Comparison of ENCODE assay signal across 27 cellular contexts in the genomic region with DNA sequence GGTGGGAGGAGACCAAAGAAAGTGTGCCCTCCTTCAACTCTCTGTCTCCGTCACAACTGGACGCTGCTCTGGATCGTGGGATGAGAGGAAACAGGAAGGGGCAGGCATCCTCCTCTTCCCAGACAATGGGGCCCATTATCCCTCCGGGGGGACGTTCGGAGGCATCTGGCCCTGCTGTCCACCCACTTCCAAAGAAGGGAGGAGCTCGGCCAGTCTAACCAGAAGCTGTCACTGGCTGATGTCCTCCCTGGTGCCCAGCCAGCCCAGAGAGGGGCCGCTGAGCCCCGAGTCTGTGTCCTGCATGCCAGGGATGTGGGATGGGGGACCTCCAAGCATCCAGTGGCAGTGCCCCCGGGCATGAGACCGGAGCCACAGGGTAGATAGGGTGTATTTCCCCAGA. TPM values are rescaled to one million over a fixed set of nuclear protein-coding genes. Genes with fewer than 3 reads are reported as not detected.
DNase-seq lines count a peak whose midpoint lies in the region; ATAC-seq and TF ChIP-seq lines count a peak whose summit lies in the region.
"Had no signal": no experiment of that assay in that cellular context is flagged by ENCODE, and none has a peak within 500 bp of the region (broad histone marks: within the 10 kb centered on the region; RNA-seq: fewer than 3 reads in every experiment).

No MANE protein-coding gene starts in this region.

- no peaks in the 10 kb centered on the region for H3K9me3 ChIP-seq in T-helper 17 cell (ENCODE audit: control insufficient read depth, low read length, poor library complexity, severe bottlenecking)
- H3K9me3 ChIP-seq: breast epithelium, HAP-1, Peyer's patch, right atrium auricular region, SK-N-SH, upper lobe of right lung had no signal

- H3K9me3 Mint-ChIP-seq in endothelial cell (ENCODE audit: unreplicated experiment), result no peaks in the 10 kb centered on the region
- H3K9me3 Mint-ChIP-seq: activated naive CD8-positive, alpha-beta T cell treated with anti-CD3 and anti-CD28 coated beads, Interleukin-2, amount 50 U/mL, for 24 hours; T-helper 2 cell treated with Interferon-gamma antibody and Interleukin-4, amounts not matched to agents 5 μg/mL and 100 μg/mL, for 36 hours had no signal

- H3K4me1 Mint-ChIP-seq in endothelial cell (ENCODE audit: unreplicated experiment) (peaks cover 41% of the 10 kb centered on the region), T-helper 17 cell (peaks cover 2% of the 10 kb centered on the region)
- H3K4me1 Mint-ChIP-seq: activated naive CD8-positive, alpha-beta T cell treated with anti-CD3 and anti-CD28 coated beads, Interleukin-2, amount 50 U/mL, for 24 hours had no signal

- H3K27me3 Mint-ChIP-seq in endothelial cell (ENCODE audit: unreplicated experiment) (peaks cover 13% of the 10 kb centered on the region), T-helper 17 cell (peaks cover 50% of the 10 kb centered on the region)
- H3K27me3 Mint-ChIP-seq: activated naive CD8-positive, alpha-beta T cell treated with anti-CD3 and anti-CD28 coated beads, Interleukin-2, amount 50 U/mL, for 24 hours had no signal

- DNase-seq in cardiac septum (ENCODE audit: low spot score) (peak; percentile 50), left cardiac atrium (no peak), endothelial cell (ENCODE audit: low spot score) (peak; percentile 43), middle frontal gyrus (ENCODE audit: extremely low spot score, low spot score) (peak; percentile 13), substantia nigra (lab: John Stamatoyannopoulos, UW) (peak in 34 of 49 donors; percentile 9 to 60 (median 32)), epidermal melanocyte (ENCODE audit: insufficient read length, low spot score) (no peak), T-helper 17 cell (no peak)
- DNase-seq: activated CD4-positive, alpha-beta T cell treated with anti-CD3 and anti-CD28 coated beads, Interleukin-2, amount 50 U/mL, for 48 hours; activated effector memory CD4-positive, alpha-beta T cell treated with Interleukin-2 at 50 U/mL for 16 hours; activated naive CD8-positive, alpha-beta T cell treated with anti-CD3 and anti-CD28 coated beads, Interleukin-2, amount 50 U/mL, for 24 hours; COR-L47; cortex of kidney; DND-41; KBM-7; NCI-H187; occipital lobe; SK-N-SH; upper lobe of right lung; WERI-Rb-1 had no signal

- no peak overlapping the region for H3K4me3 Mint-ChIP-seq in endothelial cell (ENCODE audit: unreplicated experiment)
- H3K4me3 Mint-ChIP-seq in T-helper 17 cell, result no peak overlapping the region
- H3K4me3 Mint-ChIP-seq: activated naive CD8-positive, alpha-beta T cell treated with anti-CD3 and anti-CD28 coated beads, Interleukin-2, amount 50 U/mL, for 24 hours; T-helper 2 cell treated with Interferon-gamma antibody and Interleukin-4, amounts not matched to agents 5 μg/mL and 100 μg/mL, for 36 hours had no signal

- intact Hi-C loops in cardiac septum (cut with DNase I), result no loop called here
- intact Hi-C loops in left cardiac atrium (cut with DNase I), result no loop called here

- peak overlapping the region; percentile 37 for H3K27ac ChIP-seq in substantia nigra (ENCODE audit: low read depth, low read length, poor library complexity, severe bottlenecking)
- H3K27ac ChIP-seq: breast epithelium, Peyer's patch, right atrium auricular region, upper lobe of right lung, WERI-Rb-1 had no signal

- H3K36me3 Mint-ChIP-seq in endothelial cell (ENCODE audit: low read depth, unreplicated experiment) (no peaks in the 10 kb centered on the region), T-helper 17 cell (ENCODE audit: low read depth) (no peaks in the 10 kb centered on the region)

- no peak for TF ChIP-seq CTCF in endothelial cell (IDR thresholded peaks at IDR 0.05; ENCODE audit: unreplicated experiment)

- H3K27ac Mint-ChIP-seq in endothelial cell (ENCODE audit: unreplicated experiment) (peak overlapping the region; percentile 96), T-helper 17 cell (no peak overlapping the region)
- H3K27ac Mint-ChIP-seq: activated naive CD8-positive, alpha-beta T cell treated with anti-CD3 and anti-CD28 coated beads, Interleukin-2, amount 50 U/mL, for 24 hours; T-helper 2 cell treated with Interferon-gamma antibody and Interleukin-4, amounts not matched to agents 5 μg/mL and 100 μg/mL, for 36 hours had no signal

- ATAC-seq in left cardiac atrium, result no peak
- ATAC-seq in GM18517 (IDR thresholded peaks at IDR 0.05; ENCODE audit: unreplicated experiment), result no peak
- no peak for ATAC-seq in T-helper 17 cell
- ATAC-seq: activated naive CD8-positive, alpha-beta T cell treated with anti-CD3 and anti-CD28 coated beads, Interleukin-2, amount 50 U/mL, for 24 hours; GM12878; upper lobe of right lung had no signal

RNA-seq across cellular contexts. Expression of a gene that starts 39.8 kb away (rescaled TPM):
- total RNA-seq in cardiac septum (25.4 TPM), left cardiac atrium (10 to 100 TPM; 24.7 to 26.3 TPM), endothelial cell (ENCODE audit: unreplicated experiment) (not detected), T-helper 17 cell (under 1 TPM in 1 of 2 donors, not detected in 1; 0.21 TPM)
- total RNA-seq: HT-29 had no signal

RNA-seq across cellular contexts. Expression of a gene that starts 59.4 kb away (rescaled TPM):
- total RNA-seq in cardiac septum (1.2 TPM), left cardiac atrium (1 to 10 TPM in 1 of 2 donors, not detected in 1; 3.3 TPM), endothelial cell (ENCODE audit: unreplicated experiment) (1.3 TPM), T-helper 17 cell (under 1 TPM in 1 of 2 donors, not detected in 1; 0.91 TPM)
- total RNA-seq: HT-29, Peyer's patch, right atrium auricular region, upper lobe of right lung had no signal

Comparison
In these comparisons a context has a peak if more than half of its experiments do, and no peak if none do; other contexts are left out.
1. DNase-seq: peak in cardiac septum (single experiment), endothelial cell (single experiment), middle frontal gyrus (single experiment) and substantia nigra (34 of 49); none in left cardiac atrium (single experiment), epidermal melanocyte (single experiment) and T-helper 17 cell (0 of 3).
2. RNA of a gene that starts 39.8 kb away (total RNA-seq): 24.7 to 26.3 TPM in left cardiac atrium and 25.4 TPM in cardiac septum (single experiment); 0.21 TPM in T-helper 17 cell and not detected in endothelial cell (single experiment); every median in the first group is over 10 times any median in the second.